8 cellular contexts compared by ENCODE assay signal in the genomic region with DNA sequence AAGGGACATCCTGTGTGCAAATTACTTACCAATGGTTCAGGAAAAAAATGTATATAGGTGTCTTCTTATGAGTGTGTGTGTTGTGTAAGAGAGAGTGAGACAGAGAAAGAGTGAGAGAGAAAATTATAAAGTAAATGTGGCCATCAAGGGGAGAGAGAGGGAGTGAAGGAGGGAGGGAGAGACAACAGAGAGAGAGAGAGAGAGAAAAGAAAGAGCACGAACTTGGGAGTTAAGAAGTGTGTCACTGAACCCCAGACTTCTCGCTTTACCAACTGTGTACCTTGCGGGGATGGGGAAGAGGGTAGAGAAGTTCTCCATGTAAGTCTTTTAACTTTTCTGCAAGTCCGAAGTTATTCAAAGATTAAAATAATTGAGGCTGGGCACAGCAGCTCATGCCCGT. TPM values are rescaled to one million over a fixed set of nuclear protein-coding genes. Genes with fewer than 3 reads are reported as not detected.
DNase-seq lines count a peak whose midpoint lies in the region; ATAC-seq and TF ChIP-seq lines count a peak whose summit lies in the region.

No MANE protein-coding gene starts in this region.

- H3K4me1 ChIP-seq in SK-N-SH (ENCODE audit: control insufficient read depth in 1 of 2, insufficient read depth in 2 of 2, low read depth in 1 of 2, low read length in 1 of 2) (peaks cover 7 to 11% of the 10 kb centered on the region in 2 experiments; a peak in 3 of 4 replicates), right lobe of liver (peaks cover 0 to 10% (median 6%) of the 10 kb centered on the region in 4 donors)

- H3K36me3 ChIP-seq in SK-N-SH (replicated peaks in 1 of 2; ENCODE audit: control insufficient read depth in 1 of 2, insufficient read depth in 2 of 2, low read length in 1 of 2) (no peaks in the 10 kb centered on the region), right lobe of liver (no peaks in the 10 kb centered on the region)

- H3F3A ChIP-seq in SK-N-SH (replicated peaks; ENCODE audit: insufficient read depth), result peaks cover 23% of the 10 kb centered on the region

- H3K9me3 ChIP-seq in SK-N-SH, result no peaks in the 10 kb centered on the region
- no peaks in the 10 kb centered on the region for H3K9me3 ChIP-seq in right lobe of liver

- H3K27me3 ChIP-seq in SK-N-SH (ENCODE audit: insufficient read depth) (no peaks in the 10 kb centered on the region), right lobe of liver (no peaks in the 10 kb centered on the region)

- TF ChIP-seq EP300 in SK-N-SH (IDR thresholded peaks at IDR 0.05; ENCODE audit: borderline replicate concordance in 1 of 2, low read depth in 1 of 2, low read length in 1 of 2), result no peak

- DNase-seq in SK-N-SH, result no peak
- DNase-seq in activated naive CD8-positive, alpha-beta T cell treated with anti-CD3 and anti-CD28 coated beads for 36 hours, result no peak
- no peak for DNase-seq in right lobe of liver
- DNase-seq in substantia nigra (lab: John Stamatoyannopoulos, UW), result no peak
- no peak for DNase-seq in SKM-1 (lab: John Stamatoyannopoulos, UW; ENCODE audit: unreplicated experiment)
- no peak for DNase-seq in GF-D8 (lab: John Stamatoyannopoulos, UW)

- no peaks in the 10 kb centered on the region for H3K27me3 Mint-ChIP-seq in activated naive CD8-positive, alpha-beta T cell treated with anti-CD3 and anti-CD28 coated beads for 36 hours

- H2AFZ ChIP-seq in SK-N-SH (ENCODE audit: low read depth), result no peak overlapping the region

- ATAC-seq in SK-N-SH treated with all-trans-retinoic acid at 6 μM for 48 hours (no peak), right lobe of liver (no peak), HG02884 (IDR thresholded peaks at IDR 0.05; ENCODE audit: unreplicated experiment) (no peak)

- H3K4me3 Mint-ChIP-seq in activated naive CD8-positive, alpha-beta T cell treated with anti-CD3 and anti-CD28 coated beads for 36 hours, result peak overlapping the region; percentile 91

- peak overlapping the region; percentile 100 for H3K27ac Mint-ChIP-seq in activated naive CD8-positive, alpha-beta T cell treated with anti-CD3 and anti-CD28 coated beads for 36 hours

- no peaks in the 10 kb centered on the region for H3K9me2 ChIP-seq in SK-N-SH

- no peak for TF ChIP-seq POLR2A in right lobe of liver (IDR thresholded peaks at IDR 0.05)

- H3K36me3 Mint-ChIP-seq in activated naive CD8-positive, alpha-beta T cell treated with anti-CD3 and anti-CD28 coated beads for 36 hours, result no peaks in the 10 kb centered on the region

- H4K20me1 ChIP-seq in SK-N-SH (ENCODE audit: insufficient read depth), result no peaks in the 10 kb centered on the region

- H3K9ac ChIP-seq in SK-N-SH, result 0 out of 2 replicates have a peak overlapping the region, but pooled peaks have one; percentile 82

- H3K79me2 ChIP-seq in SK-N-SH (ENCODE audit: insufficient read depth), result no peaks in the 10 kb centered on the region

- peaks cover 43% of the 10 kb centered on the region for H3K4me1 Mint-ChIP-seq in activated naive CD8-positive, alpha-beta T cell treated with anti-CD3 and anti-CD28 coated beads for 36 hours

- WGBS in SK-N-SH (ENCODE audit: low lambda C conversion rate), result 93% methylated on average over 5 of the region's 5 CpGs
- WGBS in right lobe of liver (ENCODE audit: insufficient coverage, low coverage, low lambda C conversion rate, missing lambda C conversion rate), result 69% methylated on average over 5 of the region's 5 CpGs

- H3K4me3 ChIP-seq in SK-N-SH (ENCODE audit: low read depth in 2 of 2, low read length in 1 of 2), result no peak overlapping the region
- peak overlapping the region in 1 of 3 donors; percentile 64 for H3K4me3 ChIP-seq in right lobe of liver

- TF ChIP-seq CTCF in SK-N-SH (IDR thresholded peaks at IDR 0.05) (no peak), right lobe of liver (IDR thresholded peaks at IDR 0.05) (no peak)

- no peak overlapping the region for H3K4me2 ChIP-seq in SK-N-SH

- POLR2A ChIA-PET in SK-N-SH (lab: Yijun Ruan, JAX), result interaction anchor here (2.5 to 4.3 kb wide), 3 partner anchors 9 to 54 kb away, joined by 12 to 136 read pairs (median 40); no protein-coding TSS in a partner anchor

- CTCF ChIA-PET in SK-N-SH (lab: Yijun Ruan, JAX), result interaction anchor here (1.1 to 4.1 kb wide), 4 partner anchors 18 to 113 kb away, joined by 3 to 36 read pairs (median 18); a partner anchor contains a TSS

- H3K27ac ChIP-seq in SK-N-SH (ENCODE audit: low read depth in 2 of 2, low read length in 1 of 2) (peak overlapping the region in 1 of 2 experiments; percentile 95; a peak in 1 of 4 replicates), right lobe of liver (peak overlapping the region; percentile 99 to 100 (median 99)), substantia nigra (ENCODE audit: low read depth, low read length, poor library complexity, severe bottlenecking) (peak overlapping the region; percentile 99)

- H3K9me3 Mint-ChIP-seq in activated naive CD8-positive, alpha-beta T cell treated with anti-CD3 and anti-CD28 coated beads for 36 hours, result no peaks in the 10 kb centered on the region

- TF ChIP-seq RAD21 in SK-N-SH (IDR thresholded peaks at IDR 0.05; ENCODE audit: low read length), result no peak

- intact Hi-C loops in right lobe of liver (cut with DNase I), result no loop called here

TF ChIP-seq in SK-N-SH, 30 proteins besides CTCF, POLR2A, EP300 and RAD21 (continues in another document):
- TF ChIP-seq, protein P1, sequence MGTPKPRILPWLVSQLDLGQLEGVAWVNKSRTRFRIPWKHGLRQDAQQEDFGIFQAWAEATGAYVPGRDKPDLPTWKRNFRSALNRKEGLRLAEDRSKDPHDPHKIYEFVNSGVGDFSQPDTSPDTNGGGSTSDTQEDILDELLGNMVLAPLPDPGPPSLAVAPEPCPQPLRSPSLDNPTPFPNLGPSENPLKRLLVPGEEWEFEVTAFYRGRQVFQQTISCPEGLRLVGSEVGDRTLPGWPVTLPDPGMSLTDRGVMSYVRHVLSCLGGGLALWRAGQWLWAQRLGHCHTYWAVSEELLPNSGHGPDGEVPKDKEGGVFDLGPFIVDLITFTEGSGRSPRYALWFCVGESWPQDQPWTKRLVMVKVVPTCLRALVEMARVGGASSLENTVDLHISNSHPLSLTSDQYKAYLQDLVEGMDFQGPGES (IDR thresholded peaks at IDR 0.05; ENCODE audit: low read depth, low read length), result no peak
- no peak for TF ChIP-seq EZH2phosphoT487 (IDR thresholded peaks at IDR 0.05; ENCODE audit: borderline replicate concordance, low read depth)
- TF ChIP-seq YY1 (IDR thresholded peaks at IDR 0.05; ENCODE audit: low read depth), result no peak
- TF ChIP-seq, protein P2, sequence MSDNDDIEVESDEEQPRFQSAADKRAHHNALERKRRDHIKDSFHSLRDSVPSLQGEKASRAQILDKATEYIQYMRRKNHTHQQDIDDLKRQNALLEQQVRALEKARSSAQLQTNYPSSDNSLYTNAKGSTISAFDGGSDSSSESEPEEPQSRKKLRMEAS (IDR thresholded peaks at IDR 0.05; ENCODE audit: low read depth), result no peak
- TF ChIP-seq TAF1 (IDR thresholded peaks at IDR 0.05; ENCODE audit: borderline replicate concordance, low read depth, low read length), result no peak

TF ChIP-seq in SK-N-SH treated with all-trans-retinoic acid at 6 μM for 48 hours, 23 proteins besides CTCF, POLR2A, EP300 and RAD21 (continues in another document):
- no peak for TF ChIP-seq ZFP3 (CRISPR knock-in tag; IDR thresholded peaks at IDR 0.05)
- TF ChIP-seq ISL1 (CRISPR knock-in tag; IDR thresholded peaks at IDR 0.05), result no peak
- TF ChIP-seq, protein P3, sequence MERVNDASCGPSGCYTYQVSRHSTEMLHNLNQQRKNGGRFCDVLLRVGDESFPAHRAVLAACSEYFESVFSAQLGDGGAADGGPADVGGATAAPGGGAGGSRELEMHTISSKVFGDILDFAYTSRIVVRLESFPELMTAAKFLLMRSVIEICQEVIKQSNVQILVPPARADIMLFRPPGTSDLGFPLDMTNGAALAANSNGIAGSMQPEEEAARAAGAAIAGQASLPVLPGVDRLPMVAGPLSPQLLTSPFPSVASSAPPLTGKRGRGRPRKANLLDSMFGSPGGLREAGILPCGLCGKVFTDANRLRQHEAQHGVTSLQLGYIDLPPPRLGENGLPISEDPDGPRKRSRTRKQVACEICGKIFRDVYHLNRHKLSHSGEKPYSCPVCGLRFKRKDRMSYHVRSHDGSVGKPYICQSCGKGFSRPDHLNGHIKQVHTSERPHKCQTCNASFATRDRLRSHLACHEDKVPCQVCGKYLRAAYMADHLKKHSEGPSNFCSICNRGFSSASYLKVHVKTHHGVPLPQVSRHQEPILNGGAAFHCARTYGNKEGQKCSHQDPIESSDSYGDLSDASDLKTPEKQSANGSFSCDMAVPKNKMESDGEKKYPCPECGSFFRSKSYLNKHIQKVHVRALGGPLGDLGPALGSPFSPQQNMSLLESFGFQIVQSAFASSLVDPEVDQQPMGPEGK (CRISPR knock-in tag; IDR thresholded peaks at IDR 0.05; ENCODE audit: borderline replicate concordance), result no peak
- no peak for TF ChIP-seq GLIS3 (CRISPR knock-in tag; IDR thresholded peaks at IDR 0.05)
- TF ChIP-seq TCF4 (CRISPR knock-in tag; IDR thresholded peaks at IDR 0.05; ENCODE audit: borderline replicate concordance), result no peak
- no peak for TF ChIP-seq OSR1 (CRISPR knock-in tag; IDR thresholded peaks at IDR 0.05)
- no peak for TF ChIP-seq RARB (CRISPR knock-in tag; IDR thresholded peaks at IDR 0.05)
- TF ChIP-seq, protein P4, sequence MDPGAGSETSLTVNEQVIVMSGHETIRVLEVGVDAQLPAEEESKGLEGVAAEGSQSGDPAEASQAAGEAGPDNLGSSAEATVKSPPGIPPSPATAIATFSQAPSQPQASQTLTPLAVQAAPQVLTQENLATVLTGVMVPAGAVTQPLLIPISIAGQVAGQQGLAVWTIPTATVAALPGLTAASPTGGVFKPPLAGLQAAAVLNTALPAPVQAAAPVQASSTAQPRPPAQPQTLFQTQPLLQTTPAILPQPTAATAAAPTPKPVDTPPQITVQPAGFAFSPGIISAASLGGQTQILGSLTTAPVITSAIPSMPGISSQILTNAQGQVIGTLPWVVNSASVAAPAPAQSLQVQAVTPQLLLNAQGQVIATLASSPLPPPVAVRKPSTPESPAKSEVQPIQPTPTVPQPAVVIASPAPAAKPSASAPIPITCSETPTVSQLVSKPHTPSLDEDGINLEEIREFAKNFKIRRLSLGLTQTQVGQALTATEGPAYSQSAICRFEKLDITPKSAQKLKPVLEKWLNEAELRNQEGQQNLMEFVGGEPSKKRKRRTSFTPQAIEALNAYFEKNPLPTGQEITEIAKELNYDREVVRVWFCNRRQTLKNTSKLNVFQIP (CRISPR knock-in tag; IDR thresholded peaks at IDR 0.05; ENCODE audit: borderline replicate concordance, low read depth), result no peak
- no peak for TF ChIP-seq ZC3H10 (CRISPR knock-in tag; IDR thresholded peaks at IDR 0.05)
- TF ChIP-seq ZNF70 (CRISPR knock-in tag; IDR thresholded peaks at IDR 0.05), result no peak
- TF ChIP-seq TOX (CRISPR knock-in tag; IDR thresholded peaks at IDR 0.05; ENCODE audit: borderline replicate concordance), result no peak
- no peak for TF ChIP-seq CSDC2 (CRISPR knock-in tag; IDR thresholded peaks at IDR 0.05)
- TF ChIP-seq PPARA (CRISPR knock-in tag; IDR thresholded peaks at IDR 0.05; ENCODE audit: borderline replicate concordance), result no peak

RNA-seq across cellular contexts. Expression of a gene that starts 28.8 kb away (rescaled TPM):
- polyA plus RNA-seq in SK-N-SH (2012; rRNA removed), result 22.7 and 29.5 TPM in 2 replicates
- polyA plus RNA-seq in SK-N-SH (2012; cell fraction: cytosol; rRNA removed), result 16.4 and 17.8 TPM in 2 replicates
- 25.7 and 35.5 TPM in 2 replicates for polyA plus RNA-seq in SK-N-SH (2012; cell fraction: nucleus; rRNA removed)
- 1 to 10 TPM; 2.5 to 3.6 TPM for total RNA-seq in activated naive CD8-positive, alpha-beta T cell treated with anti-CD3 and anti-CD28 coated beads for 36 hours
- total RNA-seq in right lobe of liver, result 10 to 100 TPM; 10.9 to 31.8 (median 13.2) TPM
